ENCODE assay signal across 1 cellular context in the genomic region with DNA sequence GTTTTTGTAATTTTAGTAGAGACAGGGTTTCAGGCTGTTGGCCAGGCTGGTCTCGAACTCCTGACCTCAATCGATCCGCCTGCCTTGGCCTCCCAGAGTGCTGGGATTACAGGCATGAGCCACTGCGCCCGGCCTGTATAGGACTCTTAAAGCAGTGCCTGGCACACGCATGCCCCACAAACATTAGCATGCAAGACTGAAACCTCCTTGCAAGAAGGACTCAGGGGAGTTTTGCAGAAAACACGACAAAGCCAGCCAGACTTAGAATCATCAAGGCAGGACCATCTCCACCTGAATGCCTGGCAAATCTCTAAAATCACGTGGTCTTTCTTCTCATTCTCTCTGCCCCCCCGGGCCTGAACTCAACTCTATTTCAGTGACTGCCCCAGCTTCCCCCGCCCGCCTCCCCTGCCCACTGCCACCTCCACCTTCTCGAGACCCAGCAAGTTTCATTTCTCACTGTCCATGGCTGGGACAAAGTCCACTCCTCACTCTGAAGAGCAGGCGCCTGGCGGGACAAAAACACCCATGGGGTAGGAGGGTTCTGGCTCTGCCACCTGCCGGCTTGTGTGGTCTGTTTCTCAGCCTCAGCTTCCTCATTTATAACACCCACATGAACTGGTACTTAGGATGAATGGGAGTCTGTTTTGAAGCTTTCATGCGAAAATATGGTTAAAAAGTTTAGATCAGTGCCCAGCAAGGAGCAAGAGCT.
TF ChIP-seq lines count a peak whose summit lies in the region.

No MANE protein-coding gene starts in this region.

TF ChIP-seq in K562, 482 proteins besides CTCF, POLR2A, EP300 and RAD21 (continued from another document):
- TF ChIP-seq, protein P1, sequence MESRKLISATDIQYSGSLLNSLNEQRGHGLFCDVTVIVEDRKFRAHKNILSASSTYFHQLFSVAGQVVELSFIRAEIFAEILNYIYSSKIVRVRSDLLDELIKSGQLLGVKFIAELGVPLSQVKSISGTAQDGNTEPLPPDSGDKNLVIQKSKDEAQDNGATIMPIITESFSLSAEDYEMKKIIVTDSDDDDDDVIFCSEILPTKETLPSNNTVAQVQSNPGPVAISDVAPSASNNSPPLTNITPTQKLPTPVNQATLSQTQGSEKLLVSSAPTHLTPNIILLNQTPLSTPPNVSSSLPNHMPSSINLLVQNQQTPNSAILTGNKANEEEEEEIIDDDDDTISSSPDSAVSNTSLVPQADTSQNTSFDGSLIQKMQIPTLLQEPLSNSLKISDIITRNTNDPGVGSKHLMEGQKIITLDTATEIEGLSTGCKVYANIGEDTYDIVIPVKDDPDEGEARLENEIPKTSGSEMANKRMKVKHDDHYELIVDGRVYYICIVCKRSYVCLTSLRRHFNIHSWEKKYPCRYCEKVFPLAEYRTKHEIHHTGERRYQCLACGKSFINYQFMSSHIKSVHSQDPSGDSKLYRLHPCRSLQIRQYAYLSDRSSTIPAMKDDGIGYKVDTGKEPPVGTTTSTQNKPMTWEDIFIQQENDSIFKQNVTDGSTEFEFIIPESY (CRISPR knock-in tag; IDR thresholded peaks at IDR 0.05): peak; percentile 51; the same call in 1 of the 2 replicates
